ENCODE assay signal across 8 cellular contexts in the genomic region with DNA sequence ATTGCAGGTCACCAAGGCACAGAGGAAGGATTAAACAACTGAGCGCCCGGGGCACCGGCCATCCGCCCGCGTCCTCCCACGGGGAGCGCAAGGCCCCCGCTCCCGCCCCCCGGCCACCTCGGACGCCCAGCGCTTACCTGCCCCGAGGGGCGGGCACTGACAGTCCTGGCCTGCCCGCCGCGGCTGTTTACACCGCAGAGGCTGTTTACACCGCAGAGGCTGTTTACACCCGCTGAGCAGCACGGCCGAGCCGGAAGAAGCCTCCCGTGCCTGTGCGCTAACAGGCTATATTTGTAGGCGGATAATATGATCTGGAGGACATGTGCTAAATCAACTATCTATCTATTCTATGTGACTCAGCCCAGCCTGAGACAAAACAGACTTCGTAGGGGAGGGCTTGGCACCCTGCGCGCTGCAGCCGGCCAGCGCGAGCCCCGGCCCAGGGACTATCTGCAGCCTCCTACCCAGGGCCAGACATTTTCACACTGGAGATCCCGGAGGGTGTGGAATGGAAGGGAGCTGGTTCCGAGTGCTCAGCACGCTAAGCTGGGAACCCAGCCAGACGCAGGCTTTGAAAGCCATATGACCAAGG. TPM values are rescaled to one million over a fixed set of nuclear protein-coding genes. Genes with fewer than 3 reads are reported as not detected.
DNase-seq lines count a peak whose midpoint lies in the region; ATAC-seq, FAIRE-seq and TF ChIP-seq lines count a peak whose summit lies in the region.
"Had no signal": no experiment of that assay in that cellular context is flagged by ENCODE, and none has a peak within 500 bp of the region (broad histone marks: within the 10 kb centered on the region; RNA-seq: fewer than 3 reads in every experiment).

A gene with protein sequence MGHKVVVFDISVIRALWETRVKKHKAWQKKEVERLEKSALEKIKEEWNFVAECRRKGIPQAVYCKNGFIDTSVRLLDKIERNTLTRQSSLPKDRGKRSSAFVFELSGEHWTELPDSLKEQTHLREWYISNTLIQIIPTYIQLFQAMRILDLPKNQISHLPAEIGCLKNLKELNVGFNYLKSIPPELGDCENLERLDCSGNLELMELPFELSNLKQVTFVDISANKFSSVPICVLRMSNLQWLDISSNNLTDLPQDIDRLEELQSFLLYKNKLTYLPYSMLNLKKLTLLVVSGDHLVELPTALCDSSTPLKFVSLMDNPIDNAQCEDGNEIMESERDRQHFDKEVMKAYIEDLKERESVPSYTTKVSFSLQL (minus strand): TSS at position 263 of the 592 bp plus-strand sequence. CDS start 14,711 bp downstream, outside the sequence.

- H3K18ac ChIP-seq in H1 (ENCODE audit: extremely low read depth, low read length) (peak within 1 kb of the TSS; percentile 85), mesenchymal stem cell (ENCODE audit: low read depth in 1 of 2, low read length in 2 of 2) (peak within 1 kb of the TSS; percentile 63 to 82)

- peaks cover 0 to 3% of the 10 kb centered on the region in 2 experiments; a peak in 2 of 4 replicates for H3K79me2 ChIP-seq in H1 (ENCODE audit: control insufficient read depth in 1 of 2, insufficient read depth in 2 of 2, low read length in 2 of 2)

- POLR2A ChIA-PET in activated CD4-positive, alpha-beta T cell treated with anti-CD3 and anti-CD28 coated beads for 36 hours (lab: Charles Lee) = no interaction called here
- POLR2A ChIA-PET in H1 (lab: Charles Lee; ENCODE audit: partially characterized antibody) = interaction anchor here (0.8 to 5.0 kb wide), 7 partner anchors 10 to 37 kb away, joined by 3 to 65 read pairs (median 4); a partner anchor contains a TSS

- peaks cover 13% of the 10 kb centered on the region for H3K4me1 Mint-ChIP-seq in activated CD4-positive, alpha-beta T cell treated with anti-CD3 and anti-CD28 coated beads for 36 hours

- H3K4me1 ChIP-seq in H1 (replicated peaks in 1 of 4; ENCODE audit: control insufficient read depth in 3 of 4, insufficient read depth in 4 of 4, low read length in 3 of 4) = peaks cover 9 to 27% (median 14%) of the 10 kb centered on the region in 4 experiments
- peaks cover 14% of the 10 kb centered on the region for H3K4me1 ChIP-seq in mesenchymal stem cell (ENCODE audit: control insufficient read depth, insufficient read depth, low read depth, low read length)

- DNase-seq in HFF-Myc (ENCODE audit: extremely low read depth, low read depth) = peak; percentile 32
- peak; percentile 50 for DNase-seq in activated CD4-positive, alpha-beta T cell treated with anti-CD3 and anti-CD28 coated beads for 36 hours
- no peak for DNase-seq in H1 (ENCODE audit: low read depth in 1 of 2, low spot score in 2 of 2)
- DNase-seq in mesenchymal stem cell = peak; percentile 86
- DNase-seq in NCI-H187 (lab: John Stamatoyannopoulos, UW) = no peak
- no peak for DNase-seq in NK-92 (lab: John Stamatoyannopoulos, UW; ENCODE audit: unreplicated experiment)

- TF ChIP-seq CTCF in HFF-Myc (IDR thresholded peaks at IDR 0.05; ENCODE audit: low read depth, low read length, missing control alignments) (no peak), H1 (IDR thresholded peaks at IDR 0.05; ENCODE audit: control extremely low read depth in 1 of 3, insufficient read depth in 1 of 3, low read depth in 1 of 3, low read length in 3 of 3) (no peak)

- H2BK12ac ChIP-seq in H1 (ENCODE audit: low read depth, low read length) (peak within 1 kb of the TSS; percentile 95), mesenchymal stem cell (ENCODE audit: low read length in 2 of 2) (peak within 1 kb of the TSS; percentile 31 to 56)

- peaks cover 3 to 6% of the 10 kb centered on the region in 2 experiments; a peak in 1 of 4 replicates for H3K9me3 ChIP-seq in H1 (ENCODE audit: insufficient read depth in 2 of 2, low read depth in 1 of 2, low read length in 1 of 2)
- peaks cover 5% of the 10 kb centered on the region for H3K9me3 ChIP-seq in mesenchymal stem cell (ENCODE audit: control insufficient read depth, low read length)

- peak; percentile 66 for ATAC-seq in activated CD4-positive, alpha-beta T cell treated with anti-CD3 and anti-CD28 coated beads for 36 hours

- no peak within 1 kb of the TSS for H2BK15ac ChIP-seq in H1 (ENCODE audit: low read length)
- H2BK15ac ChIP-seq in mesenchymal stem cell (ENCODE audit: low read depth, poor library complexity, severe bottlenecking) = peak within 1 kb of the TSS; percentile 93

- H3K9me3 Mint-ChIP-seq in activated CD4-positive, alpha-beta T cell treated with anti-CD3 and anti-CD28 coated beads for 36 hours (ENCODE audit: low read depth) = no peaks in the 10 kb centered on the region

- FAIRE-seq in H1 (lab: Jason Lieb, UNC) = no peak
- FAIRE-seq: TTC549 had no signal

- no peak for TF ChIP-seq RAD21 in H1 (IDR thresholded peaks at IDR 0.05 in 1 of 2, conservative IDR thresholded peaks at IDR 0.05 in 1 of 2; ENCODE audit: low read depth in 2 of 2, low read length in 2 of 2)

- peak within 1 kb of the TSS in 1 of 4 experiments; percentile 12; a peak in 1 of 7 replicates for H3K9ac ChIP-seq in H1 (replicated peaks in 1 of 4; ENCODE audit: extremely low read depth in 1 of 4, low read depth in 3 of 4, low read length in 3 of 4)
- peak within 1 kb of the TSS; percentile 84 for H3K9ac ChIP-seq in mesenchymal stem cell (ENCODE audit: low read length)

- H4K20me1 ChIP-seq in H1 (replicated peaks in 1 of 2; ENCODE audit: control insufficient read depth in 1 of 2, insufficient read depth in 2 of 2, low read length in 2 of 2) = no peaks in the 10 kb centered on the region

- peaks cover 3% of the 10 kb centered on the region; the same call in 1 of the 2 replicates for H3K23me2 ChIP-seq in H1 (ENCODE audit: low read depth, low read length)

- H3K56ac ChIP-seq in H1 (replicated peaks; ENCODE audit: insufficient read length, low read depth, low read length) = no peak within 1 kb of the TSS

- peak within 1 kb of the TSS; percentile 80 for H2BK5ac ChIP-seq in H1 (ENCODE audit: low read depth, low read length)
- no peak within 1 kb of the TSS for H2BK5ac ChIP-seq in mesenchymal stem cell (ENCODE audit: low read depth, low read length, poor library complexity, severe bottlenecking)

- no peak within 1 kb of the TSS for H3K23ac ChIP-seq in H1 (ENCODE audit: insufficient read length)
- no peak within 1 kb of the TSS for H3K23ac ChIP-seq in mesenchymal stem cell (ENCODE audit: low read length in 2 of 2)

- H3K36me3 Mint-ChIP-seq in activated CD4-positive, alpha-beta T cell treated with anti-CD3 and anti-CD28 coated beads for 36 hours (ENCODE audit: low read depth) = no peaks in the 10 kb centered on the region

- H2BK20ac ChIP-seq in H1 (ENCODE audit: low read length) = peak within 1 kb of the TSS; percentile 96

- H4K8ac ChIP-seq in H1 (ENCODE audit: extremely low read depth, insufficient read depth, low read length) (no peak within 1 kb of the TSS; the same call in none of the 2 replicates), mesenchymal stem cell (ENCODE audit: low read length) (peak within 1 kb of the TSS; percentile 67)

- no peak within 1 kb of the TSS for H4K5ac ChIP-seq in H1 (ENCODE audit: insufficient read length, low read depth, low read length)

- H3K27me3 Mint-ChIP-seq in activated CD4-positive, alpha-beta T cell treated with anti-CD3 and anti-CD28 coated beads for 36 hours = peaks cover 18% of the 10 kb centered on the region

- H3K27ac ChIP-seq in H1 (ENCODE audit: low read depth, low read length) = no peak within 1 kb of the TSS
- no peak within 1 kb of the TSS for H3K27ac ChIP-seq in mesenchymal stem cell (ENCODE audit: low read length, poor library complexity, severe bottlenecking)
- peak within 1 kb of the TSS; percentile 22 for H3K27ac ChIP-seq in temporal lobe (ENCODE audit: low read depth, low read length)

- TF ChIP-seq POLR2A in H1 (IDR thresholded peaks at IDR 0.05; ENCODE audit: control extremely low read depth in 1 of 2, low read depth in 2 of 2, low read length in 2 of 2) = no peak

- H4K91ac ChIP-seq in H1 (replicated peaks; ENCODE audit: insufficient read length, low read length) (peak within 1 kb of the TSS; percentile 87), mesenchymal stem cell (ENCODE audit: low read length) (peak within 1 kb of the TSS; percentile 54)

- WGBS in H1 (ENCODE audit: extremely low coverage in 1 of 2, insufficient coverage in 1 of 2, insufficient read length in 1 of 2, insufficient replicate concordance in 2 of 2, low coverage in 1 of 2, low lambda C conversion rate in 2 of 2, missing lambda C conversion rate in 1 of 2), 2 experiments = 7% methylated on average over 38 of the region's 39 CpGs; no CpG with 5 or more reads in 1 of the 2 experiments
- under 1% methylated on average over 29 of the region's 39 CpGs for WGBS in mesenchymal stem cell

- peak within 1 kb of the TSS; percentile 68 to 69 for H3K4me2 ChIP-seq in H1 (ENCODE audit: insufficient read depth in 1 of 2, low read depth in 2 of 2, low read length in 2 of 2)
- peak within 1 kb of the TSS; percentile 99 for H3K4me2 ChIP-seq in mesenchymal stem cell (ENCODE audit: low read length, poor library complexity, severe bottlenecking)

- CTCF ChIA-PET in activated CD4-positive, alpha-beta T cell treated with anti-CD3 and anti-CD28 coated beads for 36 hours (lab: Charles Lee) = interaction anchor here (1.9 to 2.1 kb wide), 2 partner anchors 69 to 77 kb away, joined by 5 to 18 read pairs; no protein-coding TSS in a partner anchor
- CTCF ChIA-PET in H1 (lab: Charles Lee; ENCODE audit: partially characterized antibody) = interaction anchor here (1.0 to 6.3 kb wide), 5 partner anchors 8 to 117 kb away, joined by 3 to 45 read pairs (median 4); no protein-coding TSS in a partner anchor

- TF ChIP-seq EP300 in H1 (IDR thresholded peaks at IDR 0.05; ENCODE audit: borderline replicate concordance in 1 of 2, low read depth in 2 of 2, low read length in 2 of 2) = no peak

- H3K4me3 ChIP-seq in HFF-Myc (replicated peaks; ENCODE audit: low read depth, low read length) (peak within 1 kb of the TSS; percentile 40), H1 (ENCODE audit: extremely low read depth in 1 of 4, insufficient read depth in 2 of 4, low read depth in 3 of 4, low read length in 4 of 4) (peak within 1 kb of the TSS; percentile 31 to 58 (median 44)), mesenchymal stem cell (ENCODE audit: insufficient read depth in 1 of 2, low read depth in 1 of 2, low read length in 2 of 2) (peak within 1 kb of the TSS; percentile 64 to 85)

- H2AFZ ChIP-seq in H1 (ENCODE audit: low read length) (no peak within 1 kb of the TSS), mesenchymal stem cell (ENCODE audit: low read depth, low read length) (peak within 1 kb of the TSS; percentile 73)

- H3K36me3 ChIP-seq in H1 (ENCODE audit: control insufficient read depth in 2 of 4, insufficient read depth in 4 of 4, low read length in 3 of 4) (no peaks in the 10 kb centered on the region), mesenchymal stem cell (ENCODE audit: control insufficient read depth in 1 of 2, insufficient read depth in 2 of 2, low read depth in 1 of 2, low read length in 2 of 2) (no peaks in the 10 kb centered on the region)

- peak within 1 kb of the TSS; percentile 58 for H3K4me3 Mint-ChIP-seq in activated CD4-positive, alpha-beta T cell treated with anti-CD3 and anti-CD28 coated beads for 36 hours

- H3K4ac ChIP-seq in H1 (replicated peaks; ENCODE audit: insufficient read length, low read depth, low read length) = peak within 1 kb of the TSS; percentile 12
- H3K4ac ChIP-seq in mesenchymal stem cell (ENCODE audit: low read depth in 1 of 2, low read length in 2 of 2) = peak within 1 kb of the TSS in 1 of 2 experiments; percentile 69

- H3K27me3 ChIP-seq in H1 (replicated peaks in 1 of 4; ENCODE audit: control insufficient read depth in 3 of 4, extremely low read depth in 1 of 4, insufficient read depth in 3 of 4, low read length in 3 of 4) (no peaks in the 10 kb centered on the region; a peak in 1 of 7 replicates), mesenchymal stem cell (ENCODE audit: control insufficient read depth in 1 of 2, insufficient read depth in 1 of 2, low read length in 2 of 2) (peaks cover 0 to 3% of the 10 kb centered on the region in 2 experiments)

- H3K79me1 ChIP-seq in H1 (ENCODE audit: low read depth, low read length) (no peaks in the 10 kb centered on the region), mesenchymal stem cell (replicated peaks; ENCODE audit: low read length, poor library complexity, severe bottlenecking) (no peaks in the 10 kb centered on the region)

- intact Hi-C loops in activated CD4-positive, alpha-beta T cell treated with anti-CD3 and anti-CD28 coated beads for 36 hours (cut with DNase I, micrococcal nuclease) = no loop called here

- peak within 1 kb of the TSS; percentile 78; the same call in 1 of the 2 replicates for H2AK5ac ChIP-seq in H1 (ENCODE audit: low read depth, low read length)
- H2AK5ac ChIP-seq in mesenchymal stem cell (ENCODE audit: low read length, severe bottlenecking) = no peak within 1 kb of the TSS

- peak within 1 kb of the TSS; percentile 14 for H2BK120ac ChIP-seq in H1 (replicated peaks; ENCODE audit: low read depth, low read length)
- no peak within 1 kb of the TSS for H2BK120ac ChIP-seq in mesenchymal stem cell (ENCODE audit: low read depth, low read length)

- no peak within 1 kb of the TSS for H3K14ac ChIP-seq in H1 (ENCODE audit: insufficient read length)
- no peak within 1 kb of the TSS for H3K14ac ChIP-seq in mesenchymal stem cell (ENCODE audit: low read length in 2 of 2)

- H3K27ac Mint-ChIP-seq in activated CD4-positive, alpha-beta T cell treated with anti-CD3 and anti-CD28 coated beads for 36 hours = peak within 1 kb of the TSS; percentile 39

RNA-seq across cellular contexts. Expression of the gene that starts here (rescaled TPM):
- under 1 TPM in 1 of 2 experiments, not detected in 1; 0.04 TPM for total RNA-seq in activated CD4-positive, alpha-beta T cell treated with anti-CD3 and anti-CD28 coated beads for 36 hours
- total RNA-seq in H1 (2021; fragmentation: NEBNext Ultra II Directional; extraction: Animal tissue kit (Norgen Biotek cat#: 25700)) = 6.4 and 7.3 TPM in 2 replicates
- 1.2 and 1.4 TPM in 2 replicates for polyA plus RNA-seq in H1 (2011; rRNA removed)
- 2.8 TPM for polyA plus RNA-seq in H1 (2011; cell fraction: cytosol; rRNA removed)
- polyA plus RNA-seq in H1 (2011; cell fraction: nucleus; rRNA removed) = 2.9 TPM
- polyA plus RNA-seq in H1 (2012, experiment 1 of 2) = 2.8 to 3.4 TPM (median 3.1 TPM) in 4 replicates
- polyA plus RNA-seq in H1 (2012, experiment 2 of 2) = 0.24 TPM
- 3.9 TPM for polyA plus RNA-seq in H1 (2013, experiment 1 of 2)
- polyA plus RNA-seq in H1 (2013, experiment 2 of 2) = 3.5 TPM
- polyA minus RNA-seq in H1 (2011; rRNA and poly(A)+ RNA removed) = 3.5 and 4.9 TPM in 2 replicates
- 1.9 TPM for polyA minus RNA-seq in H1 (2011; cell fraction: cytosol; rRNA and poly(A)+ RNA removed)
- polyA minus RNA-seq in H1 (2011; cell fraction: nucleus; rRNA and poly(A)+ RNA removed) = 7.9 TPM
- 0.43 TPM for polyA plus RNA-seq in mesenchymal stem cell (2013, experiment 1 of 2)
- polyA plus RNA-seq in mesenchymal stem cell (2013, experiment 2 of 2) = 0.47 TPM
- 2.5 TPM for total RNA-seq in temporal lobe

Comparison
In these comparisons a context has a peak if more than half of its experiments do, and no peak if none do; other contexts are left out.
1. Peak in DNase-seq and ATAC-seq in activated CD4-positive, alpha-beta T cell treated with anti-CD3 and anti-CD28 coated beads for 36 hours; RNA of the gene not detected or under 1 TPM.
2. DNase-seq: peak in HFF-Myc (single experiment) and mesenchymal stem cell (single experiment); none in H1 (0 of 2), NCI-H187 (0 of 2) and NK-92 (single experiment).
3. Peak in every context shown above with its lines, with median percentiles within 50 percentile points of each other: H3K4me3 ChIP-seq.